ENCODE assay signal across 20 cellular contexts in the genomic region with DNA sequence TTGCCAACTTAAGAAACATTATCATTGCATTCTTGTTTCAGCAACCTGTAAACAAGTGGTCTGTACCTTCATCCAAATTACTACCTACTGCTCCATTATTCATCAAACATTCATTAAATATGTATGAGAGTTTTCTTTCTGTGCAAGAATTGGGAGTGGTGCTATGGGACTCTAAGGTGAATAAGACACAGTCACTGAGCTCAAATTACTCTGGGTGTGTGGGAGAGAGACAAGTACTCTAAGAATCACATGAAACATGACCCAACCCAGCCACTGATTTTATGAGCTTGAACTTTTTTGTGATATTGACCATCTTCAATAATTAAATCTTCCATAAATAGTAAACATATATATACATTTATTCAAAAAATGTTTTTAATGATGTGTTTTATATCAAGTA.
"Had no signal": no experiment of that assay in that cellular context is flagged by ENCODE, and none has a peak within 500 bp of the region (broad histone marks: within the 10 kb centered on the region; RNA-seq: fewer than 3 reads in every experiment).

No MANE protein-coding gene starts in this region.

- DNase-seq: activated CD4-positive, alpha-beta T cell treated with anti-CD3 and anti-CD28 coated beads, Interleukin-2, amount 10 ng/mL, durations not matched to agents 7 days and 5 days; activated CD8-positive, alpha-beta T cell treated with anti-CD3 and anti-CD28 coated beads, Interleukin-2, amount 10 ng/mL, durations not matched to agents 7 days and 5 days; activated naive CD4-positive, alpha-beta T cell treated with Interleukin-2 at 50 U/mL for 16 hours; activated naive CD8-positive, alpha-beta T cell treated with anti-CD3 and anti-CD28 coated beads, Interleukin-2, amount 10 ng/mL, durations not matched to agents 7 days and 5 days; activated T-cell treated with anti-CD3 and anti-CD28 coated beads, Interleukin-2, amount 50 U/mL, for 24 hours; amygdala; caudate nucleus; endodermal cell; gastrocnemius medialis; heart left ventricle; kidney; left lung; midbrain; nephron progenitor cell; nucleus accumbens; stimulated activated CD4-positive, alpha-beta T cell treated with anti-CD3 and anti-CD28 coated beads, Interleukin-12 subunit alpha, Interleukin-12 subunit beta, amount 100 ng/mL, for 4 hours; stimulated activated CD4-positive, alpha-beta T cell treated with anti-CD3 and anti-CD28 coated beads, Interleukin-1b, Interleukin-23, amount 100 ng/mL, for 48 hours; stimulated activated CD8-positive, alpha-beta memory T cell treated with anti-CD3 and anti-CD28 coated beads, Interleukin-4, amount 100 ng/mL, for 48 hours; stimulated activated naive CD4-positive, alpha-beta T cell; thyroid gland had no signal

- H3K36me3 ChIP-seq: gastrocnemius medialis, heart left ventricle, left lung, thyroid gland had no signal

- H3K4me3 ChIP-seq: gastrocnemius medialis, heart left ventricle, left lung, thyroid gland had no signal

- ATAC-seq: activated CD8-positive, alpha-beta T cell treated with anti-CD3 and anti-CD28 coated beads, Interleukin-2, amount 10 ng/mL, durations not matched to agents 7 days and 5 days; heart left ventricle; left lung had no signal

- H3K9me3 ChIP-seq: gastrocnemius medialis, heart left ventricle, left lung, thyroid gland had no signal

- H3K27ac ChIP-seq: gastrocnemius medialis, heart left ventricle, left lung, thyroid gland had no signal

- H3K4me1 ChIP-seq: heart left ventricle, left lung, thyroid gland had no signal

- H3K27me3 ChIP-seq: gastrocnemius medialis, heart left ventricle, left lung, thyroid gland had no signal
